In genomic region chr2:111172666-111173065, GRCh38 we compare ENCODE assay signal across 24 cellular contexts. TPM values are rescaled to one million over a fixed set of nuclear protein-coding genes. Genes with fewer than 3 reads are reported as not detected.
DNase-seq lines count a peak whose midpoint lies in the region; ATAC-seq, FAIRE-seq and TF ChIP-seq lines count a peak whose summit lies in the region.
"Had no signal": no experiment of that assay in that cellular context is flagged by ENCODE, and none has a peak within 500 bp of the region (broad histone marks: within the 10 kb centered on the region; RNA-seq: fewer than 3 reads in every experiment).

No MANE protein-coding gene starts in this region.

- H3K27me3 ChIP-seq in H1 (replicated peaks in 1 of 4; ENCODE audit: control insufficient read depth in 3 of 4, extremely low read depth in 1 of 4, insufficient read depth in 3 of 4, low read length in 3 of 4) (peaks cover 0 to 3% (median 0%) of the 10 kb centered on the region in 4 experiments; a peak in 2 of 7 replicates), neuronal stem cell (ENCODE audit: control insufficient read depth in 3 of 3, insufficient read depth in 3 of 3, low read depth in 1 of 3, low read length in 3 of 3) (no peaks in the 10 kb centered on the region)
- H3K27me3 ChIP-seq: BLaER1 had no signal

- H2BK12ac ChIP-seq in H1 (ENCODE audit: low read depth, low read length) (0 out of 2 replicates have a peak overlapping the region, but pooled peaks have one; percentile 17), neuronal stem cell (ENCODE audit: low read length) (no peak overlapping the region)

- H3K9ac ChIP-seq in H1 (replicated peaks in 1 of 4; ENCODE audit: extremely low read depth in 1 of 4, low read depth in 3 of 4, low read length in 3 of 4) (no peak overlapping the region), neuronal stem cell (ENCODE audit: low read depth, low read length, poor library complexity) (no peak overlapping the region)
- H3K9ac ChIP-seq: BLaER1 had no signal

- no peak overlapping the region for H2BK120ac ChIP-seq in H1 (replicated peaks; ENCODE audit: low read depth, low read length)
- H2BK120ac ChIP-seq in neuronal stem cell (ENCODE audit: low read depth, low read length): no peak overlapping the region

- H2BK15ac ChIP-seq in H1 (ENCODE audit: low read length) (0 out of 2 replicates have a peak overlapping the region, but pooled peaks have one; percentile 5), neuronal stem cell (ENCODE audit: low read length) (no peak overlapping the region)

- no peak overlapping the region for H3K56ac ChIP-seq in H1 (replicated peaks; ENCODE audit: insufficient read length, low read depth, low read length)

- no peak overlapping the region for H2BK5ac ChIP-seq in H1 (ENCODE audit: low read depth, low read length)
- peak overlapping the region; percentile 57 for H2BK5ac ChIP-seq in neuronal stem cell (ENCODE audit: low read length)

- peaks cover 0 to 2% of the 10 kb centered on the region in 2 experiments for H4K20me1 ChIP-seq in H1 (replicated peaks in 1 of 2; ENCODE audit: control insufficient read depth in 1 of 2, insufficient read depth in 2 of 2, low read length in 2 of 2)
- H4K20me1 ChIP-seq: BLaER1 had no signal

- TF ChIP-seq POLR2A in H1 (IDR thresholded peaks at IDR 0.05; ENCODE audit: control extremely low read depth in 1 of 2, low read depth in 2 of 2, low read length in 2 of 2): no peak

- no peak for ATAC-seq in activated CD8-positive, alpha-beta memory T cell treated with anti-CD3 and anti-CD28 coated beads, Interleukin-2, amount 10 ng/mL, durations not matched to agents 7 days and 5 days
- no peak for ATAC-seq in GM21737 (IDR thresholded peaks at IDR 0.05; ENCODE audit: unreplicated experiment)
- ATAC-seq: A549; CD8-positive, alpha-beta T cell; GM12878; GM23338 had no signal

- H3K27ac ChIP-seq in H1 (ENCODE audit: low read depth, low read length): no peak overlapping the region
- no peak overlapping the region for H3K27ac ChIP-seq in neuronal stem cell (replicated peaks; ENCODE audit: low read length)
- H3K27ac ChIP-seq: BLaER1, C4-2B had no signal

- CTCF ChIA-PET in activated CD8-positive, alpha-beta memory T cell treated with anti-CD3 and anti-CD28 coated beads, Interleukin-2, amount 10 ng/mL, durations not matched to agents 7 days and 5 days (lab: Charles Lee): interaction anchor here (1.2 kb wide), 1 partner anchor 24 kb away, joined by 3 read pairs; no protein-coding TSS in a partner anchor
- CTCF ChIA-PET in H1 (lab: Charles Lee; ENCODE audit: partially characterized antibody): interaction anchor here (0.6 to 0.9 kb wide), 2 partner anchors 22 to 361 kb away, joined by 3 read pairs; no protein-coding TSS in a partner anchor

- H3K36me3 Mint-ChIP-seq in activated CD8-positive, alpha-beta memory T cell treated with anti-CD3 and anti-CD28 coated beads, Interleukin-2, amount 10 ng/mL, durations not matched to agents 7 days and 5 days: no peaks in the 10 kb centered on the region
- H3K36me3 Mint-ChIP-seq: CD4-positive, CD25-positive, alpha-beta regulatory T cell had no signal

- no peak for FAIRE-seq in H1 (lab: Jason Lieb, UNC)
- FAIRE-seq: A549, G401.6, GM12878, GM19239, H54 had no signal

- H3K18ac ChIP-seq in H1 (ENCODE audit: extremely low read depth, low read length) (no peak overlapping the region), neuronal stem cell (ENCODE audit: low read length) (peak overlapping the region; percentile 77)

- H2BK20ac ChIP-seq in H1 (ENCODE audit: low read length): no peak overlapping the region

- no peak overlapping the region for H3K14ac ChIP-seq in H1 (ENCODE audit: insufficient read length)
- H3K14ac ChIP-seq in neuronal stem cell (ENCODE audit: low read length): no peak overlapping the region

- H3K4me1 Mint-ChIP-seq in activated CD8-positive, alpha-beta memory T cell treated with anti-CD3 and anti-CD28 coated beads, Interleukin-2, amount 10 ng/mL, durations not matched to agents 7 days and 5 days: peaks cover 15% of the 10 kb centered on the region

- H3K4me3 ChIP-seq in H1 (ENCODE audit: extremely low read depth in 1 of 4, insufficient read depth in 2 of 4, low read depth in 3 of 4, low read length in 4 of 4) (no peak overlapping the region), neuronal stem cell (ENCODE audit: low read length in 2 of 2) (no peak overlapping the region)
- H3K4me3 ChIP-seq: A549, BLaER1, GM12878, GM23338, HAP-1 had no signal

- H3K4me2 ChIP-seq in H1 (ENCODE audit: insufficient read depth in 1 of 2, low read depth in 2 of 2, low read length in 2 of 2) (no peak overlapping the region), neuronal stem cell (ENCODE audit: insufficient read depth, low read length, poor library complexity, severe bottlenecking) (no peak overlapping the region)
- H3K4me2 ChIP-seq: A549, BLaER1, GM23338 had no signal

- H3K79me1 ChIP-seq in H1 (ENCODE audit: low read depth, low read length) (no peaks in the 10 kb centered on the region), neuronal stem cell (ENCODE audit: low read depth, low read length) (no peaks in the 10 kb centered on the region)

- 91% methylated on average over 5 of the region's 5 CpGs; no CpG with 5 or more reads in 1 of the 2 experiments for WGBS in H1 (ENCODE audit: extremely low coverage in 1 of 2, insufficient coverage in 1 of 2, insufficient read length in 1 of 2, insufficient replicate concordance in 2 of 2, low coverage in 1 of 2, low lambda C conversion rate in 2 of 2, missing lambda C conversion rate in 1 of 2), 2 experiments
- WGBS in neuronal stem cell (ENCODE audit: extremely low coverage in 2 of 2, insufficient read length in 2 of 2, insufficient replicate concordance in 1 of 2), 2 donors: no CpG with 5 or more reads among the region's 5 CpGs

- H4K8ac ChIP-seq in H1 (ENCODE audit: extremely low read depth, insufficient read depth, low read length) (no peak overlapping the region; the same call in 1 of the 2 replicates), neuronal stem cell (ENCODE audit: low read depth, low read length) (no peak overlapping the region)

- H2AK5ac ChIP-seq in H1 (ENCODE audit: low read depth, low read length): no peak overlapping the region
- peak overlapping the region; percentile 64 for H2AK5ac ChIP-seq in neuronal stem cell (ENCODE audit: low read depth, low read length)

- POLR2A ChIA-PET in H1 (lab: Charles Lee; ENCODE audit: partially characterized antibody): no interaction called here

- TF ChIP-seq CTCF in H1 (IDR thresholded peaks at IDR 0.05; ENCODE audit: control extremely low read depth in 1 of 3, insufficient read depth in 1 of 3, low read depth in 1 of 3, low read length in 3 of 3): no peak

- TF ChIP-seq EP300 in H1 (IDR thresholded peaks at IDR 0.05; ENCODE audit: borderline replicate concordance in 1 of 2, low read depth in 2 of 2, low read length in 2 of 2): no peak

- H3K4me1 ChIP-seq in H1 (replicated peaks in 1 of 4; ENCODE audit: control insufficient read depth in 3 of 4, insufficient read depth in 4 of 4, low read length in 3 of 4): peaks cover 0 to 10% (median under 1%) of the 10 kb centered on the region in 4 experiments; a peak in 4 of 7 replicates
- H3K4me1 ChIP-seq in neuronal stem cell (ENCODE audit: control insufficient read depth in 2 of 2, insufficient read depth in 1 of 2, low read depth in 1 of 2, low read length in 2 of 2): peaks cover 0 to 19% of the 10 kb centered on the region in 2 donors
- H3K4me1 ChIP-seq: HAP-1 had no signal

- H3K9me3 Mint-ChIP-seq in activated CD8-positive, alpha-beta memory T cell treated with anti-CD3 and anti-CD28 coated beads, Interleukin-2, amount 10 ng/mL, durations not matched to agents 7 days and 5 days (ENCODE audit: low read depth): no peaks in the 10 kb centered on the region
- H3K9me3 Mint-ChIP-seq: CD4-positive, CD25-positive, alpha-beta regulatory T cell; CD8-positive, alpha-beta T cell; GM23338; HFFc6 had no signal

- no peak overlapping the region for H4K91ac ChIP-seq in H1 (replicated peaks; ENCODE audit: insufficient read length, low read length)
- H4K91ac ChIP-seq in neuronal stem cell (ENCODE audit: low read depth, low read length, poor library complexity): no peak overlapping the region

- H3K9me3 ChIP-seq in H1 (ENCODE audit: insufficient read depth in 2 of 2, low read depth in 1 of 2, low read length in 1 of 2): no peaks in the 10 kb centered on the region
- no peaks in the 10 kb centered on the region for H3K9me3 ChIP-seq in neuronal stem cell (replicated peaks in 1 of 2; ENCODE audit: control insufficient read depth in 2 of 2, insufficient read depth in 1 of 2, low read depth in 1 of 2, low read length in 2 of 2)
- H3K9me3 ChIP-seq: A549, BLaER1, Caco-2, HAP-1 had no signal

- H3K36me3 ChIP-seq in H1 (ENCODE audit: control insufficient read depth in 2 of 4, insufficient read depth in 4 of 4, low read length in 3 of 4) (no peaks in the 10 kb centered on the region; a peak in 1 of 8 replicates), neuronal stem cell (replicated peaks in 1 of 2; ENCODE audit: control insufficient read depth in 2 of 2, insufficient read depth in 2 of 2, low read length in 2 of 2) (peaks cover 0 to 5% of the 10 kb centered on the region in 2 donors)

- no peak overlapping the region for H4K5ac ChIP-seq in H1 (ENCODE audit: insufficient read length, low read depth, low read length)

- H3K79me2 ChIP-seq in H1 (ENCODE audit: control insufficient read depth in 1 of 2, insufficient read depth in 2 of 2, low read length in 2 of 2): no peaks in the 10 kb centered on the region

- H3K27ac Mint-ChIP-seq in activated CD8-positive, alpha-beta memory T cell treated with anti-CD3 and anti-CD28 coated beads, Interleukin-2, amount 10 ng/mL, durations not matched to agents 7 days and 5 days: no peak overlapping the region
- H3K27ac Mint-ChIP-seq: B cell; CD8-positive, alpha-beta T cell; GM23338; HFFc6 had no signal

- peaks cover 47% of the 10 kb centered on the region for H3K27me3 Mint-ChIP-seq in activated CD8-positive, alpha-beta memory T cell treated with anti-CD3 and anti-CD28 coated beads, Interleukin-2, amount 10 ng/mL, durations not matched to agents 7 days and 5 days

- TF ChIP-seq RAD21 in H1 (IDR thresholded peaks at IDR 0.05 in 1 of 2, conservative IDR thresholded peaks at IDR 0.05 in 1 of 2; ENCODE audit: low read depth in 2 of 2, low read length in 2 of 2): no peak

- H3K23ac ChIP-seq in H1 (ENCODE audit: insufficient read length): no peak overlapping the region
- peak overlapping the region; percentile 75 for H3K23ac ChIP-seq in neuronal stem cell (ENCODE audit: low read depth, low read length, poor library complexity)

- H3K4ac ChIP-seq in H1 (replicated peaks; ENCODE audit: insufficient read length, low read depth, low read length) (no peak overlapping the region), neuronal stem cell (ENCODE audit: low read length) (no peak overlapping the region)

- peak; percentile 45 for DNase-seq in activated CD8-positive, alpha-beta memory T cell treated with anti-CD3 and anti-CD28 coated beads, Interleukin-2, amount 50 U/mL, for 48 hours
- DNase-seq in activated CD8-positive, alpha-beta memory T cell treated with anti-CD3 and anti-CD28 coated beads, Interleukin-2, amount 10 ng/mL, durations not matched to agents 7 days and 5 days: no peak
- no peak for DNase-seq in H1 (ENCODE audit: low read depth in 1 of 2, low spot score in 2 of 2)
- no peak for DNase-seq in neuronal stem cell (ENCODE audit: low spot score)
- no peak for DNase-seq in GM03348 (ENCODE audit: low spot score)
- DNase-seq: 8988T; ACHN; Caco-2; CD4-positive, CD25-positive, alpha-beta regulatory T cell; CD8-positive, alpha-beta T cell; DMS153; DND-41; HFFc6 had no signal

- H3K4me3 Mint-ChIP-seq in activated CD8-positive, alpha-beta memory T cell treated with anti-CD3 and anti-CD28 coated beads, Interleukin-2, amount 10 ng/mL, durations not matched to agents 7 days and 5 days: no peak overlapping the region
- H3K4me3 Mint-ChIP-seq: B cell; CD4-positive, CD25-positive, alpha-beta regulatory T cell; CD8-positive, alpha-beta T cell; GM23338; HFFc6 had no signal

- H2AFZ ChIP-seq in H1 (ENCODE audit: low read length) (no peak overlapping the region), neuronal stem cell (ENCODE audit: low read length) (no peak overlapping the region)
- H2AFZ ChIP-seq: GM23338 had no signal

- no peaks in the 10 kb centered on the region for H3K23me2 ChIP-seq in H1 (ENCODE audit: low read depth, low read length)

RNA-seq across cellular contexts. Expression of gene BCL2L11, which starts 52.0 kb away (rescaled TPM):
- 10 to 100 TPM; 11.9 to 46.8 TPM for total RNA-seq in activated CD8-positive, alpha-beta memory T cell treated with anti-CD3 and anti-CD28 coated beads, Interleukin-2, amount 10 ng/mL, durations not matched to agents 7 days and 5 days
- total RNA-seq in H1 (2021; fragmentation: NEBNext Ultra II Directional; extraction: Animal tissue kit (Norgen Biotek cat#: 25700)): 17.9 and 22.9 TPM in 2 replicates
- 7.5 and 8.8 TPM in 2 replicates for polyA plus RNA-seq in H1 (2011; rRNA removed)
- 6.2 TPM for polyA plus RNA-seq in H1 (2011; cell fraction: cytosol; rRNA removed)
- polyA plus RNA-seq in H1 (2011; cell fraction: nucleus; rRNA removed): 15.6 TPM
- polyA plus RNA-seq in H1 (2012, experiment 1 of 2): 9.7 to 11.6 TPM (median 10.4 TPM) in 4 replicates
- 3.2 TPM for polyA plus RNA-seq in H1 (2012, experiment 2 of 2)
- polyA plus RNA-seq in H1 (2013, experiment 1 of 2): 7.2 TPM
- polyA plus RNA-seq in H1 (2013, experiment 2 of 2): 9.4 TPM
- 10.5 and 11.0 TPM in 2 replicates for polyA minus RNA-seq in H1 (2011; rRNA and poly(A)+ RNA removed)
- polyA minus RNA-seq in H1 (2011; cell fraction: cytosol; rRNA and poly(A)+ RNA removed): 8.6 TPM
- polyA minus RNA-seq in H1 (2011; cell fraction: nucleus; rRNA and poly(A)+ RNA removed): 38.6 TPM
- polyA plus RNA-seq in neuronal stem cell (2013, experiment 1 of 2): 32.0 TPM
- polyA plus RNA-seq in neuronal stem cell (2013, experiment 2 of 2): 32.1 TPM
